Comparison of ENCODE assay signal across 19 cellular contexts in genomic region chr9:130150779-130151381, GRCh38. TPM values are rescaled to one million over a fixed set of nuclear protein-coding genes. Genes with fewer than 3 reads are reported as not detected.
DNase-seq lines count a peak whose midpoint lies in the region; ATAC-seq and TF ChIP-seq lines count a peak whose summit lies in the region.
"Had no signal": no experiment of that assay in that cellular context is flagged by ENCODE, and none has a peak within 500 bp of the region (broad histone marks: within the 10 kb centered on the region; RNA-seq: fewer than 3 reads in every experiment).

No MANE protein-coding gene starts in this region.

- intact Hi-C loops in CD4-positive, alpha-beta T cell (cut with DNase I, micrococcal nuclease), result no loop called here

- CTCF ChIA-PET in CD4-positive, alpha-beta T cell (lab: Charles Lee), result no interaction called here

- H3K27me3 ChIP-seq in Karpas-422 (ENCODE audit: low read length), result no peaks in the 10 kb centered on the region
- H3K27me3 ChIP-seq in CD4-positive, alpha-beta T cell (ENCODE audit: control insufficient read depth, insufficient read depth, low read length), result no peaks in the 10 kb centered on the region

- H3K4me3 Mint-ChIP-seq in chondrocyte (ENCODE audit: unreplicated experiment) (no peak overlapping the region), mesothelial cell of epicardium (no peak overlapping the region)
- H3K4me3 Mint-ChIP-seq in CD4-positive, alpha-beta T cell, result no peak overlapping the region
- H3K4me3 Mint-ChIP-seq: activated T-helper 17 cell treated with anti-CD3 and anti-CD28 coated beads, Interleukin-2, amount 50 U/mL, for 72 hours; B cell; memory B cell had no signal

- H3K4me1 Mint-ChIP-seq in chondrocyte (ENCODE audit: low read depth) (peaks cover 6% of the 10 kb centered on the region), mesothelial cell of epicardium (peaks cover 14% of the 10 kb centered on the region)
- no peaks in the 10 kb centered on the region for H3K4me1 Mint-ChIP-seq in CD4-positive, alpha-beta T cell (ENCODE audit: low read depth)
- H3K4me1 Mint-ChIP-seq: activated T-helper 17 cell treated with anti-CD3 and anti-CD28 coated beads, Interleukin-2, amount 50 U/mL, for 72 hours; B cell; memory B cell had no signal

- no peaks in the 10 kb centered on the region for H3K36me3 ChIP-seq in Karpas-422 (ENCODE audit: insufficient read depth, low read length)
- H3K36me3 ChIP-seq: spleen had no signal

- H3K4me1 ChIP-seq in Karpas-422 (ENCODE audit: low read length), result no peaks in the 10 kb centered on the region
- H3K4me1 ChIP-seq: spleen had no signal

- H3K27ac ChIP-seq in Karpas-422 (ENCODE audit: low read length), result no peak overlapping the region
- no peak overlapping the region for H3K27ac ChIP-seq in CD4-positive, alpha-beta T cell (ENCODE audit: low read depth, low read length)
- H3K27ac ChIP-seq: spleen had no signal

- no peak overlapping the region for H3K4me2 ChIP-seq in Karpas-422 (ENCODE audit: low read depth, low read length, poor library complexity, severe bottlenecking)

- H3K27ac Mint-ChIP-seq in chondrocyte (ENCODE audit: unreplicated experiment) (peak overlapping the region; percentile 57), mesothelial cell of epicardium (peak overlapping the region; percentile 98)
- H3K27ac Mint-ChIP-seq in CD4-positive, alpha-beta T cell, result no peak overlapping the region
- H3K27ac Mint-ChIP-seq: activated T-helper 17 cell treated with anti-CD3 and anti-CD28 coated beads, Interleukin-2, amount 50 U/mL, for 72 hours; B cell; memory B cell had no signal

- H3K27me3 Mint-ChIP-seq in chondrocyte (ENCODE audit: low read depth) (no peaks in the 10 kb centered on the region), mesothelial cell of epicardium (ENCODE audit: low read depth) (no peaks in the 10 kb centered on the region)
- peaks cover 15% of the 10 kb centered on the region for H3K27me3 Mint-ChIP-seq in CD4-positive, alpha-beta T cell

- H3K9ac ChIP-seq in Karpas-422 (ENCODE audit: low read length), result no peak overlapping the region

- H3K79me2 ChIP-seq in Karpas-422 (ENCODE audit: low read length), result no peaks in the 10 kb centered on the region

- H3K9me3 ChIP-seq in Karpas-422 (ENCODE audit: low read length), result no peaks in the 10 kb centered on the region
- H3K9me3 ChIP-seq in CD4-positive, alpha-beta T cell (ENCODE audit: control insufficient read depth, low read length), result no peaks in the 10 kb centered on the region
- H3K9me3 ChIP-seq: spleen had no signal

- POLR2A ChIA-PET in CD4-positive, alpha-beta T cell (lab: Charles Lee), result interaction anchor here (1.4 kb wide), 1 partner anchor 23 kb away, joined by 6 read pairs; no protein-coding TSS in a partner anchor

- no peaks in the 10 kb centered on the region for H3K9me3 Mint-ChIP-seq in chondrocyte (ENCODE audit: low read depth)
- no peaks in the 10 kb centered on the region for H3K9me3 Mint-ChIP-seq in mesothelial cell of epicardium
- H3K9me3 Mint-ChIP-seq in CD4-positive, alpha-beta T cell, result no peaks in the 10 kb centered on the region
- H3K9me3 Mint-ChIP-seq: activated T-helper 17 cell treated with anti-CD3 and anti-CD28 coated beads, Interleukin-2, amount 50 U/mL, for 72 hours; memory B cell had no signal

- H2AFZ ChIP-seq in Karpas-422 (ENCODE audit: low read length), result no peak overlapping the region

- ATAC-seq in CD4-positive, alpha-beta T cell (ENCODE audit: poor library complexity), result no peak
- ATAC-seq: activated T-helper 17 cell treated with anti-CD3 and anti-CD28 coated beads, Interleukin-2, amount 50 U/mL, for 72 hours had no signal

- no peak overlapping the region for H3K4me3 ChIP-seq in Karpas-422 (ENCODE audit: low read length)
- H3K4me3 ChIP-seq: spleen had no signal

- no peaks in the 10 kb centered on the region for H3K9me2 ChIP-seq in Karpas-422 (replicated peaks; ENCODE audit: insufficient read depth, low read length)

- no peaks in the 10 kb centered on the region for H3K36me3 Mint-ChIP-seq in chondrocyte (ENCODE audit: low read depth)
- H3K36me3 Mint-ChIP-seq in mesothelial cell of epicardium, result no peaks in the 10 kb centered on the region
- H3K36me3 Mint-ChIP-seq in CD4-positive, alpha-beta T cell (ENCODE audit: low read depth), result no peaks in the 10 kb centered on the region
- H3K36me3 Mint-ChIP-seq: memory B cell had no signal

- TF ChIP-seq CTCF in chondrocyte (IDR thresholded peaks at IDR 0.05), result no peak
- no peak for TF ChIP-seq CTCF in mesothelial cell of epicardium (IDR thresholded peaks at IDR 0.05; ENCODE audit: unreplicated experiment)
- no peak for TF ChIP-seq CTCF in CD4-positive, alpha-beta T cell (IDR thresholded peaks at IDR 0.05)

- DNase-seq in EL (peak; percentile 70), NCI-H226 (peak; percentile 49), chondrocyte (ENCODE audit: low spot score) (no peak), mesothelial cell of epicardium (ENCODE audit: low spot score in 2 of 2, unreplicated experiment in 2 of 2) (no peak), Karpas-422 (no peak), iPS-NIHi7 (ENCODE audit: extremely low spot score) (no peak)
- DNase-seq in stimulated activated CD4-positive, alpha-beta T cell treated with anti-CD3 and anti-CD28 coated beads, Interleukin-4, amount 100 ng/mL, for 4 hours, result no peak
- no peak for DNase-seq in CD4-positive, alpha-beta T cell
- DNase-seq: activated CD4-positive, alpha-beta T cell treated with anti-CD3 and anti-CD28 coated beads, Interleukin-2, amount 50 U/mL, for 48 hours; aorta; DMS 273 treated with DMSO at 0.1 percent for 48 hours; foreskin melanocyte; NCI-H2029 treated with DMSO at 0.1 percent for 48 hours; occipital lobe; SHP77 treated with DMSO at 0.1 percent for 48 hours; spleen had no signal

- no peaks in the 10 kb centered on the region for H4K20me1 ChIP-seq in Karpas-422 (ENCODE audit: insufficient read depth, low read depth, low read length)

RNA-seq across cellular contexts. Expression of gene NCS1, which starts 21.3 kb away (rescaled TPM):
- total RNA-seq in chondrocyte (50.0 to 59.5 TPM (median 56.6 TPM) in 3 replicates), mesothelial cell of epicardium (44.7 to 47.1 TPM (median 44.8 TPM) in 3 replicates)
- not detected in 2 replicates for total RNA-seq in Karpas-422 (2014; rRNA removed; shearing (Covaris generic); ENCODE audit: low replicate concordance)
- total RNA-seq in CD4-positive, alpha-beta T cell, result under 1 TPM in 1 of 2 experiments, not detected in 1; 0.17 TPM

Comparison
In these comparisons a context has a peak if more than half of its experiments do, and no peak if none do; other contexts are left out.
1. DNase-seq: peak in EL (single experiment) and NCI-H226 (single experiment); none in chondrocyte (single experiment), mesothelial cell of epicardium (0 of 2), stimulated activated CD4-positive, alpha-beta T cell treated with anti-CD3 and anti-CD28 coated beads, Interleukin-4, amount 100 ng/mL, for 4 hours (0 of 2), Karpas-422 (single experiment), iPS-NIHi7 (single experiment) and CD4-positive, alpha-beta T cell (0 of 10).
2. RNA of gene NCS1, which starts 21.3 kb away (total RNA-seq): 50.0 to 59.5 TPM in chondrocyte and 44.7 to 47.1 TPM in mesothelial cell of epicardium; 0.17 TPM in CD4-positive, alpha-beta T cell and not detected in Karpas-422; every median in the first group is over 10 times any median in the second.